16 cellular contexts compared by ENCODE assay signal in the genomic region with DNA sequence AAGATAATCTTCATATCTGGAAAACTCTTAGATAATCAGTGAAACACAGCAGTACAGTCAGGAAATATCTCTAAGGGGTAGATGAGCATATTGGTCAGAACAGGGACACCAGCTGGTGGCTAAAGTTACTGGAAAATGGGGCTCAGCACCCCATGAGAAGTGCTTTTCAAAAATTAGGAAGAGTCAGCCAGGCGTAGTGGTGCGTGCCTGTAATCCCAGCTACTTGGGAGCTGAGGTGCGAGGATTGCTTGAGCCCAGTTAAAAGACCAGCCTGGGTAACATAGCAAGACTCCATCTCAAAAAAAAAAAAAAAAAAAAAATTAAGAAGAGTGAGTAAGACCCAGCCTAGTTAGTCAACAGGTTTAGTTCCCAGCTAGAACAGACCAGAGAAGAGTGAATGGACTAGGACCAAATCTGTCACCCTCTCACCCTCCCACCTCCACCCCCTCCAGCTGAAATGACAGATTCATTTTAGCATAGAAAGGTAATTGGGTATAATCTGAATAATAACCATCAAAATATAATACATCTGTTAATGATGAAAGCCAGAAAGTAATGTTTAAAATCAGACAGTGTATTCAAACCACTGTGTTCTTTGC.
DNase-seq lines count a peak whose midpoint lies in the region; ATAC-seq and TF ChIP-seq lines count a peak whose summit lies in the region.
"Had no signal": no experiment of that assay in that cellular context is flagged by ENCODE, and none has a peak within 500 bp of the region (broad histone marks: within the 10 kb centered on the region; RNA-seq: fewer than 3 reads in every experiment).

No MANE protein-coding gene starts in this region.

- CTCF ChIA-PET in naive thymus-derived CD4-positive, alpha-beta T cell (lab: Charles Lee): interaction anchor here (1.5 to 3.7 kb wide), 3 partner anchors 28 to 221 kb away, joined by 3 to 17 read pairs (median 4); no protein-coding TSS in a partner anchor

- H3K27me3 Mint-ChIP-seq in CD14-positive monocyte (ENCODE audit: low read depth in 3 of 3) (no peaks in the 10 kb centered on the region), T-helper 17 cell (no peaks in the 10 kb centered on the region)
- H3K27me3 Mint-ChIP-seq in activated naive CD4-positive, alpha-beta T cell treated with anti-CD3 and anti-CD28 coated beads, Interleukin-2, amount 50 U/mL, for 24 hours: no peaks in the 10 kb centered on the region
- no peaks in the 10 kb centered on the region for H3K27me3 Mint-ChIP-seq in naive thymus-derived CD4-positive, alpha-beta T cell

- H3K36me3 ChIP-seq in naive thymus-derived CD4-positive, alpha-beta T cell (ENCODE audit: control insufficient read depth in 2 of 3, insufficient read depth in 3 of 3, low read length in 3 of 3): peaks cover 10 to 39% (median 17%) of the 10 kb centered on the region in 3 experiments

- ATAC-seq in T-helper 17 cell (no peak), GM19023 (IDR thresholded peaks at IDR 0.05; ENCODE audit: unreplicated experiment) (no peak), HG03039 (IDR thresholded peaks at IDR 0.05; ENCODE audit: unreplicated experiment) (no peak)
- no peak for ATAC-seq in naive thymus-derived CD4-positive, alpha-beta T cell

- no peak overlapping the region for H3K4me3 ChIP-seq in naive thymus-derived CD4-positive, alpha-beta T cell (ENCODE audit: low read length)
- H3K4me3 ChIP-seq: skin epidermis had no signal

- H3K27ac ChIP-seq in naive thymus-derived CD4-positive, alpha-beta T cell (ENCODE audit: low read depth, low read length): peak overlapping the region; percentile 97
- H3K27ac ChIP-seq in caudate nucleus (ENCODE audit: low read depth, low read length): no peak overlapping the region
- H3K27ac ChIP-seq: WERI-Rb-1 had no signal

- POLR2A ChIA-PET in naive thymus-derived CD4-positive, alpha-beta T cell (lab: Charles Lee): interaction anchor here (0.6 to 5.2 kb wide), 12 partner anchors 8 to 144 kb away, joined by 3 to 70 read pairs (median 3); partner anchors contain the start of gene CDC42SE2

- H3K4me1 ChIP-seq in naive thymus-derived CD4-positive, alpha-beta T cell (ENCODE audit: control insufficient read depth in 2 of 2, insufficient read depth in 2 of 2, low read length in 2 of 2): peaks cover 60 to 70% of the 10 kb centered on the region in 2 donors

- no peaks in the 10 kb centered on the region for H3K27me3 ChIP-seq in naive thymus-derived CD4-positive, alpha-beta T cell (ENCODE audit: control insufficient read depth in 2 of 2, insufficient read depth in 2 of 2, low read length in 2 of 2)
- H3K27me3 ChIP-seq: BE2C had no signal

- H3K27ac Mint-ChIP-seq in CD14-positive monocyte: peak overlapping the region in 6 of 7 donors; percentile 22 to 79 (median 46)
- peak overlapping the region; percentile 96 for H3K27ac Mint-ChIP-seq in T-helper 17 cell
- peak overlapping the region; percentile 100 for H3K27ac Mint-ChIP-seq in activated naive CD4-positive, alpha-beta T cell treated with anti-CD3 and anti-CD28 coated beads, Interleukin-2, amount 50 U/mL, for 24 hours
- peak overlapping the region; percentile 78 to 99 (median 98) for H3K27ac Mint-ChIP-seq in naive thymus-derived CD4-positive, alpha-beta T cell

- DNase-seq in CD14-positive monocyte (ENCODE audit: low spot score): no peak
- no peak for DNase-seq in T-helper 17 cell
- DNase-seq in naive thymus-derived CD4-positive, alpha-beta T cell: no peak
- no peak for DNase-seq in NCI-H748 (lab: John Stamatoyannopoulos, UW; ENCODE audit: unreplicated experiment)
- DNase-seq in caudate nucleus (lab: John Stamatoyannopoulos, UW): no peak
- DNase-seq: anterior cingulate cortex, BE2C, kidney glomerular epithelial cell, NCI-H1436 treated with DMSO at 0.1 percent for 48 hours, NCI-H526 treated with DMSO at 0.1 percent for 48 hours, SHP77, WERI-Rb-1 had no signal

- TF ChIP-seq CTCF in CD14-positive monocyte (IDR thresholded peaks at IDR 0.05): no peak

- intact Hi-C loops in CD14-positive monocyte (cut with micrococcal nuclease): loop anchor here (5.0 to 10.0 kb wide), 4 partner anchors 107 to 222 kb away; partner anchors contain the start of gene CDC42SE2 (in 1 of the 2)
- intact Hi-C loops in naive thymus-derived CD4-positive, alpha-beta T cell (cut with micrococcal nuclease): loop anchor here in 1 of 2 donors (5.0 kb wide), 1 partner anchor 33 kb away; no protein-coding TSS in a partner anchor

- no peaks in the 10 kb centered on the region for H3K9me3 Mint-ChIP-seq in CD14-positive monocyte
- peaks cover 5% of the 10 kb centered on the region for H3K9me3 Mint-ChIP-seq in activated naive CD4-positive, alpha-beta T cell treated with anti-CD3 and anti-CD28 coated beads, Interleukin-2, amount 50 U/mL, for 24 hours
- peaks cover 0 to 5% (median 0%) of the 10 kb centered on the region in 11 donors for H3K9me3 Mint-ChIP-seq in naive thymus-derived CD4-positive, alpha-beta T cell

- no peak overlapping the region for H3K4me3 Mint-ChIP-seq in CD14-positive monocyte
- H3K4me3 Mint-ChIP-seq in T-helper 17 cell: peak overlapping the region; percentile 56
- H3K4me3 Mint-ChIP-seq in activated naive CD4-positive, alpha-beta T cell treated with anti-CD3 and anti-CD28 coated beads, Interleukin-2, amount 50 U/mL, for 24 hours: peak overlapping the region; percentile 59
- peak overlapping the region in 5 of 10 donors; percentile 34 to 80 (median 52) for H3K4me3 Mint-ChIP-seq in naive thymus-derived CD4-positive, alpha-beta T cell

- H3K36me3 Mint-ChIP-seq in CD14-positive monocyte: peaks cover 37 to 53% of the 10 kb centered on the region in 2 donors
- H3K36me3 Mint-ChIP-seq in T-helper 17 cell (ENCODE audit: low read depth): peaks cover 12% of the 10 kb centered on the region
- peaks cover 23% of the 10 kb centered on the region for H3K36me3 Mint-ChIP-seq in activated naive CD4-positive, alpha-beta T cell treated with anti-CD3 and anti-CD28 coated beads, Interleukin-2, amount 50 U/mL, for 24 hours
- peaks cover 4 to 36% (median 26%) of the 10 kb centered on the region in 5 donors for H3K36me3 Mint-ChIP-seq in naive thymus-derived CD4-positive, alpha-beta T cell

- H3K9me3 ChIP-seq in T-helper 17 cell (ENCODE audit: control insufficient read depth, low read length, poor library complexity, severe bottlenecking): no peaks in the 10 kb centered on the region
- no peaks in the 10 kb centered on the region for H3K9me3 ChIP-seq in naive thymus-derived CD4-positive, alpha-beta T cell (ENCODE audit: control insufficient read depth in 2 of 3, low read length in 3 of 3)
- H3K9me3 ChIP-seq: BE2C had no signal

- H3K4me1 Mint-ChIP-seq in CD14-positive monocyte (peaks cover 29% of the 10 kb centered on the region), T-helper 17 cell (peaks cover 54% of the 10 kb centered on the region)
- peaks cover 89% of the 10 kb centered on the region for H3K4me1 Mint-ChIP-seq in activated naive CD4-positive, alpha-beta T cell treated with anti-CD3 and anti-CD28 coated beads, Interleukin-2, amount 50 U/mL, for 24 hours
- peaks cover 41 to 96% (median 86%) of the 10 kb centered on the region in 7 donors for H3K4me1 Mint-ChIP-seq in naive thymus-derived CD4-positive, alpha-beta T cell

Comparison
In these comparisons a context has a peak if more than half of its experiments do, and no peak if none do; other contexts are left out.
1. H3K27ac Mint-ChIP-seq: peak in every context shown above with its lines; median percentile 100 in activated naive CD4-positive, alpha-beta T cell treated with anti-CD3 and anti-CD28 coated beads, Interleukin-2, amount 50 U/mL, for 24 hours; 98 in naive thymus-derived CD4-positive, alpha-beta T cell; 96 in T-helper 17 cell; 46 in CD14-positive monocyte.
2. H3K4me3 Mint-ChIP-seq: peak in T-helper 17 cell (single experiment) and activated naive CD4-positive, alpha-beta T cell treated with anti-CD3 and anti-CD28 coated beads, Interleukin-2, amount 50 U/mL, for 24 hours (single experiment); none in CD14-positive monocyte (0 of 2).